Comparison of ENCODE assay signal across 1 cellular context in the genomic region with DNA sequence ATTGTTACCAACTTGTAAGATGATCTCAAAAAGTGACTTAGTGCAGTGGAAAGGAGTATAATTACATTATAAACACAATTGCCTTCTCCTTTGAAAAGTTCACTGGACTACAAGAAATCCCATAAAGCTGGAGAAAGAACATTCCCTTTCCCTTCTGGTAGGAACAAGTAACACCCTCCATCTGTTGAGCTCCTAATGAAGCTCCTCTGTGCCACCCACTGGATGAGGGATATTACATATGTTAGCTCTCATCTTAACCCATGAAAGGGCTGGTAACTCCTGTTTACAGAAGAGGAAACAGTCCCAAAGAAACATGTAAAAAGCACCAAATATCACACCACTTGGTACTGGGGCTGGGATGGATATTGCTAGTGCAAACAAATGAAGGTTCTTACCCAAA.
TF ChIP-seq lines count a peak whose summit lies in the region.

No MANE protein-coding gene starts in this region.

TF ChIP-seq in HEK293, 187 proteins besides CTCF, POLR2A, EP300 and RAD21 (continued from another document):
- no peak for TF ChIP-seq ZNF266 (tag by site-specific recombination; IDR thresholded peaks at IDR 0.05; ENCODE audit: low read depth)
- TF ChIP-seq, protein P1, sequence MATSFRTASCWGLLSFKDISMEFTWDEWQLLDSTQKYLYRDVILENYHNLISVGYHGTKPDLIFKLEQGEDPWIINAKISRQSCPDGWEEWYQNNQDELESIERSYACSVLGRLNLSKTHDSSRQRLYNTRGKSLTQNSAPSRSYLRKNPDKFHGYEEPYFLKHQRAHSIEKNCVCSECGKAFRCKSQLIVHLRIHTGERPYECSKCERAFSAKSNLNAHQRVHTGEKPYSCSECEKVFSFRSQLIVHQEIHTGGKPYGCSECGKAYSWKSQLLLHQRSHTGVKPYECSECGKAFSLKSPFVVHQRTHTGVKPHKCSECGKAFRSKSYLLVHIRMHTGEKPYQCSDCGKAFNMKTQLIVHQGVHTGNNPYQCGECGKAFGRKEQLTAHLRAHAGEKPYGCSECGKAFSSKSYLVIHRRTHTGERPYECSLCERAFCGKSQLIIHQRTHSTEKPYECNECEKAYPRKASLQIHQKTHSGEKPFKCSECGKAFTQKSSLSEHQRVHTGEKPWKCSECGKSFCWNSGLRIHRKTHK (tag by site-specific recombination; IDR thresholded peaks at IDR 0.05) = no peak
- TF ChIP-seq PRDM1 (tag by site-specific recombination; IDR thresholded peaks at IDR 0.05) = peak; percentile 75
- TF ChIP-seq RBAK (tag by site-specific recombination; IDR thresholded peaks at IDR 0.05) = no peak
- no peak for TF ChIP-seq YY1 (tag by site-specific recombination; IDR thresholded peaks at IDR 0.05)
- TF ChIP-seq ZSCAN4 (tag by site-specific recombination; IDR thresholded peaks at IDR 0.05) = no peak
- no peak for TF ChIP-seq ZNF704 (tag by site-specific recombination; IDR thresholded peaks at IDR 0.05)
- peak; percentile 82; the same call in 1 of the 2 replicates for TF ChIP-seq SCRT1 (tag by site-specific recombination; IDR thresholded peaks at IDR 0.05; ENCODE audit: borderline replicate concordance)
- TF ChIP-seq ZFP37 (tag by site-specific recombination; IDR thresholded peaks at IDR 0.05) = 0 out of 2 replicates have a peak, but pooled peaks have one; percentile 9
